ENCODE assay signal across 1 cellular context in the genomic region with DNA sequence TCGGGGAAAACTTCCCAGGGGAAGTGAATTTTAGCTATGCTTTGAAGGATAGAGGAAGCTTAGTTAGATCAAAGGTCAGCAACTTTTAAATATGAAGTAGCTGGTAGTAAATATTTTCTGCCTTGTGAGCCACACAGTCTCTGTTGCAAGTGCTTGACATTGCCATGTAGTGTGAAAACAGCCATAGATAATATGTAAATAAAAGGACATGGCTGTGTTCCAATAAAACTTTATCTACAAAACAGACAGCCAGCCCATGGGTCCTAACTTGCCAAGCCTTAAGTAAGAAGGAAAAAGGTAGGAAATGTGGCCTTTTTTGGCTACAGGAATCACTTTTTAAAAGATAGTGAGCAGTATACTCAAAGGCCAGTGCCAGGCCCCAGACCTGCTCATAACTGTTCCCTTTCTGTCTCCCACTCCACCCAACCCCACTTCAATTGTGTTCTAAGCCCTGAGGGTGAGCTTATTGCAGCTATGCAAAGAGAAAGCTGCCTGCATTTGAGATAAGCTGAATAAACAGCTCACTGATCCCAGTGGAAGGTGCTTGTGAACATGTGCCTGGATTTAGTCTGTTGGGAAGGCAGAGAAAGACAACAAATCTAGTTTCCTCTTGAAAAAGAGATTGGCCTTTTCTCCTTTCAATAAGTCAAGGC.
TF ChIP-seq lines count a peak whose summit lies in the region.

No MANE protein-coding gene starts in this region.

TF ChIP-seq in HepG2, 621 proteins besides CTCF, POLR2A, EP300 and RAD21 (continued from another document and continues in another):
- TF ChIP-seq, protein P1, sequence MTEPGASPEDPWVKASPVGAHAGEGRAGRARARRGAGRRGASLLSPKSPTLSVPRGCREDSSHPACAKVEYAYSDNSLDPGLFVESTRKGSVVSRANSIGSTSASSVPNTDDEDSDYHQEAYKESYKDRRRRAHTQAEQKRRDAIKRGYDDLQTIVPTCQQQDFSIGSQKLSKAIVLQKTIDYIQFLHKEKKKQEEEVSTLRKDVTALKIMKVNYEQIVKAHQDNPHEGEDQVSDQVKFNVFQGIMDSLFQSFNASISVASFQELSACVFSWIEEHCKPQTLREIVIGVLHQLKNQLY (CRISPR knock-in tag; IDR thresholded peaks at IDR 0.05): 0 out of 2 replicates have a peak, but pooled peaks have one; percentile 29
- TF ChIP-seq MATR3 (CRISPR knock-in tag; IDR thresholded peaks at IDR 0.05) (no peak), SRSF9 (IDR thresholded peaks at IDR 0.05; ENCODE audit: borderline replicate concordance, insufficient read depth, low read depth, low read length, poor library complexity, severe bottlenecking) (no peak), KLF15 (CRISPR knock-in tag; IDR thresholded peaks at IDR 0.05; ENCODE audit: borderline replicate concordance) (no peak), SOX6 (IDR thresholded peaks at IDR 0.05) (no peak), SOX6 (CRISPR knock-in tag; IDR thresholded peaks at IDR 0.05) (peak; percentile 94), SALL1 (CRISPR knock-in tag; IDR thresholded peaks at IDR 0.05) (peak; percentile 65; the same call in 1 of the 2 replicates), MIER2 (CRISPR knock-in tag; IDR thresholded peaks at IDR 0.05) (no peak), SPEN (CRISPR knock-in tag; IDR thresholded peaks at IDR 0.05; ENCODE audit: low read depth) (no peak), TCF7 (IDR thresholded peaks at IDR 0.05; ENCODE audit: low read depth) (peak; percentile 64), ZMYM4 (CRISPR knock-in tag; IDR thresholded peaks at IDR 0.05) (peak; percentile 66; the same call in 1 of the 2 replicates), MAF1 (CRISPR knock-in tag; IDR thresholded peaks at IDR 0.05; ENCODE audit: borderline replicate concordance) (no peak), ZNF225 (CRISPR knock-in tag; IDR thresholded peaks at IDR 0.05) (no peak), ZNF788 (CRISPR knock-in tag; IDR thresholded peaks at IDR 0.05; ENCODE audit: borderline replicate concordance) (no peak), ZNF572 (CRISPR knock-in tag; IDR thresholded peaks at IDR 0.05) (no peak), ZBTB20 (CRISPR knock-in tag; IDR thresholded peaks at IDR 0.05; ENCODE audit: borderline replicate concordance, low read depth) (0 out of 2 replicates have a peak, but pooled peaks have one; percentile 41), SAP130 (CRISPR knock-in tag; IDR thresholded peaks at IDR 0.05; ENCODE audit: low read depth) (peak; percentile 56; the same call in 1 of the 2 replicates), ZNF883 (CRISPR knock-in tag; IDR thresholded peaks at IDR 0.05; ENCODE audit: not compliant biosample characterization) (no peak), ZEB1 (IDR thresholded peaks at IDR 0.05; ENCODE audit: insufficient replicate concordance, low read depth) (no peak), ZNF383 (CRISPR knock-in tag; IDR thresholded peaks at IDR 0.05; ENCODE audit: borderline replicate concordance) (no peak), FLYWCH1 (CRISPR knock-in tag; IDR thresholded peaks at IDR 0.05) (no peak), MTA1 (CRISPR knock-in tag; IDR thresholded peaks at IDR 0.05; ENCODE audit: borderline replicate concordance) (no peak), ZNF720 (CRISPR knock-in tag; IDR thresholded peaks at IDR 0.05) (no peak), SP5 (CRISPR knock-in tag; IDR thresholded peaks at IDR 0.05; ENCODE audit: borderline replicate concordance, low read depth) (peak; percentile 80), MED13 (CRISPR knock-in tag; IDR thresholded peaks at IDR 0.05) (0 out of 2 replicates have a peak, but pooled peaks have one; percentile 34), PHF20 (CRISPR knock-in tag; IDR thresholded peaks at IDR 0.05) (no peak), JUN (CRISPR knock-in tag; IDR thresholded peaks at IDR 0.05) (no peak), ZNF569 (CRISPR knock-in tag; IDR thresholded peaks at IDR 0.05; ENCODE audit: borderline replicate concordance) (no peak), ATF1 (CRISPR knock-in tag; IDR thresholded peaks at IDR 0.05) (0 out of 2 replicates have a peak, but pooled peaks have one; percentile 38), PHF5A (CRISPR knock-in tag; IDR thresholded peaks at IDR 0.05; ENCODE audit: low read depth, unreplicated experiment) (no peak), ZBTB7B (CRISPR knock-in tag; IDR thresholded peaks at IDR 0.05) (peak; percentile 22; the same call in 1 of the 2 replicates), TOE1 (CRISPR knock-in tag; IDR thresholded peaks at IDR 0.05) (no peak), HOXA9 (CRISPR knock-in tag; IDR thresholded peaks at IDR 0.05; ENCODE audit: borderline replicate concordance) (no peak), FOXA1 (IDR thresholded peaks at IDR 0.05) (no peak), FOXA1 (CRISPR knock-in tag; IDR thresholded peaks at IDR 0.05) (peak; percentile 92), ZNF350 (CRISPR knock-in tag; IDR thresholded peaks at IDR 0.05; ENCODE audit: borderline replicate concordance, low read depth) (no peak), NCOA1 (CRISPR knock-in tag; IDR thresholded peaks at IDR 0.05) (no peak), RORA (CRISPR knock-in tag; IDR thresholded peaks at IDR 0.05) (no peak), ZMYM3 (CRISPR knock-in tag; IDR thresholded peaks at IDR 0.05) (peak; percentile 54; the same call in 1 of the 2 replicates), REPIN1 (CRISPR knock-in tag; IDR thresholded peaks at IDR 0.05; ENCODE audit: borderline replicate concordance, low read depth) (peak; percentile 35; the same call in 1 of the 2 replicates), MTF2 (CRISPR knock-in tag; IDR thresholded peaks at IDR 0.05; ENCODE audit: borderline replicate concordance) (no peak), ZNF703 (CRISPR knock-in tag; IDR thresholded peaks at IDR 0.05; ENCODE audit: borderline replicate concordance) (peak; percentile 21; the same call in 1 of the 2 replicates), ZFY (CRISPR knock-in tag; IDR thresholded peaks at IDR 0.05) (peak; percentile 46), ZNF468 (CRISPR knock-in tag; IDR thresholded peaks at IDR 0.05) (no peak), ZNF337 (CRISPR knock-in tag; IDR thresholded peaks at IDR 0.05; ENCODE audit: borderline replicate concordance, low read depth) (no peak), ZNF556 (CRISPR knock-in tag; IDR thresholded peaks at IDR 0.05; ENCODE audit: borderline replicate concordance) (no peak), NONO (IDR thresholded peaks at IDR 0.05) (no peak), NONO (CRISPR knock-in tag; conservative IDR thresholded peaks at IDR 0.05) (0 out of 2 replicates have a peak, but pooled peaks have one; percentile 35), YEATS2 (CRISPR knock-in tag; IDR thresholded peaks at IDR 0.05; ENCODE audit: borderline replicate concordance) (no peak)
- TF ChIP-seq, protein P2, sequence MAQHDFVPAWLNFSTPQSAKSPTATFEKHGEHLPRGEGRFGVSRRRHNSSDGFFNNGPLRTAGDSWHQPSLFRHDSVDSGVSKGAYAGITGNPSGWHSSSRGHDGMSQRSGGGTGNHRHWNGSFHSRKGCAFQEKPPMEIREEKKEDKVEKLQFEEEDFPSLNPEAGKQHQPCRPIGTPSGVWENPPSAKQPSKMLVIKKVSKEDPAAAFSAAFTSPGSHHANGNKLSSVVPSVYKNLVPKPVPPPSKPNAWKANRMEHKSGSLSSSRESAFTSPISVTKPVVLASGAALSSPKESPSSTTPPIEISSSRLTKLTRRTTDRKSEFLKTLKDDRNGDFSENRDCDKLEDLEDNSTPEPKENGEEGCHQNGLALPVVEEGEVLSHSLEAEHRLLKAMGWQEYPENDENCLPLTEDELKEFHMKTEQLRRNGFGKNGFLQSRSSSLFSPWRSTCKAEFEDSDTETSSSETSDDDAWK (CRISPR knock-in tag; IDR thresholded peaks at IDR 0.05): no peak
- TF ChIP-seq, protein P3, sequence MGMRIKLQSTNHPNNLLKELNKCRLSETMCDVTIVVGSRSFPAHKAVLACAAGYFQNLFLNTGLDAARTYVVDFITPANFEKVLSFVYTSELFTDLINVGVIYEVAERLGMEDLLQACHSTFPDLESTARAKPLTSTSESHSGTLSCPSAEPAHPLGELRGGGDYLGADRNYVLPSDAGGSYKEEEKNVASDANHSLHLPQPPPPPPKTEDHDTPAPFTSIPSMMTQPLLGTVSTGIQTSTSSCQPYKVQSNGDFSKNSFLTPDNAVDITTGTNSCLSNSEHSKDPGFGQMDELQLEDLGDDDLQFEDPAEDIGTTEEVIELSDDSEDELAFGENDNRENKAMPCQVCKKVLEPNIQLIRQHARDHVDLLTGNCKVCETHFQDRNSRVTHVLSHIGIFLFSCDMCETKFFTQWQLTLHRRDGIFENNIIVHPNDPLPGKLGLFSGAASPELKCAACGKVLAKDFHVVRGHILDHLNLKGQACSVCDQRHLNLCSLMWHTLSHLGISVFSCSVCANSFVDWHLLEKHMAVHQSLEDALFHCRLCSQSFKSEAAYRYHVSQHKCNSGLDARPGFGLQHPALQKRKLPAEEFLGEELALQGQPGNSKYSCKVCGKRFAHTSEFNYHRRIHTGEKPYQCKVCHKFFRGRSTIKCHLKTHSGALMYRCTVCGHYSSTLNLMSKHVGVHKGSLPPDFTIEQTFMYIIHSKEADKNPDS (CRISPR knock-in tag; IDR thresholded peaks at IDR 0.05): no peak
- TF ChIP-seq, protein P4, sequence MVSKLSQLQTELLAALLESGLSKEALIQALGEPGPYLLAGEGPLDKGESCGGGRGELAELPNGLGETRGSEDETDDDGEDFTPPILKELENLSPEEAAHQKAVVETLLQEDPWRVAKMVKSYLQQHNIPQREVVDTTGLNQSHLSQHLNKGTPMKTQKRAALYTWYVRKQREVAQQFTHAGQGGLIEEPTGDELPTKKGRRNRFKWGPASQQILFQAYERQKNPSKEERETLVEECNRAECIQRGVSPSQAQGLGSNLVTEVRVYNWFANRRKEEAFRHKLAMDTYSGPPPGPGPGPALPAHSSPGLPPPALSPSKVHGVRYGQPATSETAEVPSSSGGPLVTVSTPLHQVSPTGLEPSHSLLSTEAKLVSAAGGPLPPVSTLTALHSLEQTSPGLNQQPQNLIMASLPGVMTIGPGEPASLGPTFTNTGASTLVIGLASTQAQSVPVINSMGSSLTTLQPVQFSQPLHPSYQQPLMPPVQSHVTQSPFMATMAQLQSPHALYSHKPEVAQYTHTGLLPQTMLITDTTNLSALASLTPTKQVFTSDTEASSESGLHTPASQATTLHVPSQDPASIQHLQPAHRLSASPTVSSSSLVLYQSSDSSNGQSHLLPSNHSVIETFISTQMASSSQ (IDR thresholded peaks at IDR 0.05; ENCODE audit: low read depth): peak; percentile 35; the same call in 1 of the 2 replicates
- TF ChIP-seq, protein P4 (CRISPR knock-in tag; IDR thresholded peaks at IDR 0.05; ENCODE audit: borderline replicate concordance): peak; percentile 17; the same call in 1 of the 2 replicates
- TF ChIP-seq, protein P5, sequence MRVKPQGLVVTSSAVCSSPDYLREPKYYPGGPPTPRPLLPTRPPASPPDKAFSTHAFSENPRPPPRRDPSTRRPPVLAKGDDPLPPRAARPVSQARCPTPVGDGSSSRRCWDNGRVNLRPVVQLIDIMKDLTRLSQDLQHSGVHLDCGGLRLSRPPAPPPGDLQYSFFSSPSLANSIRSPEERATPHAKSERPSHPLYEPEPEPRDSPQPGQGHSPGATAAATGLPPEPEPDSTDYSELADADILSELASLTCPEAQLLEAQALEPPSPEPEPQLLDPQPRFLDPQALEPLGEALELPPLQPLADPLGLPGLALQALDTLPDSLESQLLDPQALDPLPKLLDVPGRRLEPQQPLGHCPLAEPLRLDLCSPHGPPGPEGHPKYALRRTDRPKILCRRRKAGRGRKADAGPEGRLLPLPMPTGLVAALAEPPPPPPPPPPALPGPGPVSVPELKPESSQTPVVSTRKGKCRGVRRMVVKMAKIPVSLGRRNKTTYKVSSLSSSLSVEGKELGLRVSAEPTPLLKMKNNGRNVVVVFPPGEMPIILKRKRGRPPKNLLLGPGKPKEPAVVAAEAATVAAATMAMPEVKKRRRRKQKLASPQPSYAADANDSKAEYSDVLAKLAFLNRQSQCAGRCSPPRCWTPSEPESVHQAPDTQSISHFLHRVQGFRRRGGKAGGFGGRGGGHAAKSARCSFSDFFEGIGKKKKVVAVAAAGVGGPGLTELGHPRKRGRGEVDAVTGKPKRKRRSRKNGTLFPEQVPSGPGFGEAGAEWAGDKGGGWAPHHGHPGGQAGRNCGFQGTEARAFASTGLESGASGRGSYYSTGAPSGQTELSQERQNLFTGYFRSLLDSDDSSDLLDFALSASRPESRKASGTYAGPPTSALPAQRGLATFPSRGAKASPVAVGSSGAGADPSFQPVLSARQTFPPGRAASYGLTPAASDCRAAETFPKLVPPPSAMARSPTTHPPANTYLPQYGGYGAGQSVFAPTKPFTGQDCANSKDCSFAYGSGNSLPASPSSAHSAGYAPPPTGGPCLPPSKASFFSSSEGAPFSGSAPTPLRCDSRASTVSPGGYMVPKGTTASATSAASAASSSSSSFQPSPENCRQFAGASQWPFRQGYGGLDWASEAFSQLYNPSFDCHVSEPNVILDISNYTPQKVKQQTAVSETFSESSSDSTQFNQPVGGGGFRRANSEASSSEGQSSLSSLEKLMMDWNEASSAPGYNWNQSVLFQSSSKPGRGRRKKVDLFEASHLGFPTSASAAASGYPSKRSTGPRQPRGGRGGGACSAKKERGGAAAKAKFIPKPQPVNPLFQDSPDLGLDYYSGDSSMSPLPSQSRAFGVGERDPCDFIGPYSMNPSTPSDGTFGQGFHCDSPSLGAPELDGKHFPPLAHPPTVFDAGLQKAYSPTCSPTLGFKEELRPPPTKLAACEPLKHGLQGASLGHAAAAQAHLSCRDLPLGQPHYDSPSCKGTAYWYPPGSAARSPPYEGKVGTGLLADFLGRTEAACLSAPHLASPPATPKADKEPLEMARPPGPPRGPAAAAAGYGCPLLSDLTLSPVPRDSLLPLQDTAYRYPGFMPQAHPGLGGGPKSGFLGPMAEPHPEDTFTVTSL (CRISPR knock-in tag; IDR thresholded peaks at IDR 0.05; ENCODE audit: borderline replicate concordance): peak; percentile 81
- TF ChIP-seq, protein P6, sequence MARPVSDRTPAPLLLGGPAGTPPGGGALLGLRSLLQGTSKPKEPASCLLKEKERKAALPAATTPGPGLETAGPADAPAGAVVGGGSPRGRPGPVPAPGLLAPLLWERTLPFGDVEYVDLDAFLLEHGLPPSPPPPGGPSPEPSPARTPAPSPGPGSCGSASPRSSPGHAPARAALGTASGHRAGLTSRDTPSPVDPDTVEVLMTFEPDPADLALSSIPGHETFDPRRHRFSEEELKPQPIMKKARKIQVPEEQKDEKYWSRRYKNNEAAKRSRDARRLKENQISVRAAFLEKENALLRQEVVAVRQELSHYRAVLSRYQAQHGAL (CRISPR knock-in tag; IDR thresholded peaks at IDR 0.05; ENCODE audit: not compliant biosample characterization): no peak
